In genomic region chr6:99613705-99614429, GRCh38 we compare ENCODE assay signal across 8 cellular contexts. TPM values are rescaled to one million over a fixed set of nuclear protein-coding genes. Genes with fewer than 3 reads are reported as not detected.
DNase-seq lines count a peak whose midpoint lies in the region; ATAC-seq, FAIRE-seq and TF ChIP-seq lines count a peak whose summit lies in the region.

No MANE protein-coding gene starts in this region.

- H3K9ac ChIP-seq in HepG2 (ENCODE audit: insufficient read depth, low read depth, low read length), result no peak overlapping the region

- H3K27me3 ChIP-seq in ascending aorta (peaks cover 26% of the 10 kb centered on the region), HepG2 (ENCODE audit: control insufficient read depth in 1 of 2, insufficient read depth in 2 of 2, low read length in 2 of 2) (peaks cover 3 to 22% of the 10 kb centered on the region in 2 experiments; a peak in 3 of 5 replicates), thyroid gland (peaks cover 66% of the 10 kb centered on the region)

- TF ChIP-seq CTCF in ascending aorta (IDR thresholded peaks at IDR 0.05), result no peak
- no peak for TF ChIP-seq CTCF in HepG2 (CRISPR knock-in tag; IDR thresholded peaks at IDR 0.05)
- TF ChIP-seq CTCF in thyroid gland (IDR thresholded peaks at IDR 0.05), result no peak

- H3K9me3 ChIP-seq in ascending aorta, result no peaks in the 10 kb centered on the region
- no peaks in the 10 kb centered on the region for H3K9me3 ChIP-seq in HepG2 (ENCODE audit: low read length)
- no peaks in the 10 kb centered on the region for H3K9me3 ChIP-seq in thyroid gland

- H3K4me3 Mint-ChIP-seq in activated CD4-positive, alpha-beta T cell treated with anti-CD3 and anti-CD28 coated beads, Interleukin-2, amount 10 ng/mL, durations not matched to agents 24 days and 14 days, result peak overlapping the region; percentile 55

- peak; percentile 77 for DNase-seq in activated CD4-positive, alpha-beta T cell treated with anti-CD3 and anti-CD28 coated beads, Interleukin-2, amount 10 ng/mL, durations not matched to agents 24 days and 14 days
- no peak for DNase-seq in activated CD4-positive, alpha-beta T cell treated with anti-CD3 and anti-CD28 coated beads for 1 hour
- DNase-seq in NCI-H128 (lab: John Stamatoyannopoulos, UW; ENCODE audit: unreplicated experiment), result peak; percentile 26
- no peak for DNase-seq in ascending aorta (ENCODE audit: low spot score in 2 of 2)
- DNase-seq in HepG2 (ENCODE audit: low spot score), result no peak
- DNase-seq in thyroid gland, result no peak
- no peak for DNase-seq in Ammon's horn (ENCODE audit: low spot score)

- TF ChIP-seq POLR2A in HepG2 (IDR thresholded peaks at IDR 0.05; ENCODE audit: insufficient read depth in 1 of 2, low read depth in 2 of 2, low read length in 2 of 2), result no peak
- TF ChIP-seq POLR2A in thyroid gland (IDR thresholded peaks at IDR 0.05), result no peak

- H3K4me1 Mint-ChIP-seq in activated CD4-positive, alpha-beta T cell treated with anti-CD3 and anti-CD28 coated beads, Interleukin-2, amount 10 ng/mL, durations not matched to agents 24 days and 14 days, result peaks cover 31% of the 10 kb centered on the region

- TF ChIP-seq RAD21 in HepG2 (CRISPR knock-in tag; IDR thresholded peaks at IDR 0.05), result no peak

- CTCF ChIA-PET in HepG2 (lab: Yijun Ruan, JAX; ENCODE audit: low intra/inter-chr PET ratio, low total read pairs), result no interaction called here

- H3K9me3 Mint-ChIP-seq in activated CD4-positive, alpha-beta T cell treated with anti-CD3 and anti-CD28 coated beads, Interleukin-2, amount 10 ng/mL, durations not matched to agents 24 days and 14 days, result peaks cover 16% of the 10 kb centered on the region

- in situ Hi-C loops in HepG2 (cut with HindIII; ENCODE audit: extremely low pct_ligation_motif_present, low pct_unique_long_range_greater_than_20kb), result no loop called here

- no peak for FAIRE-seq in HepG2 (lab: Jason Lieb, UNC)

- intact Hi-C loops in activated CD4-positive, alpha-beta T cell treated with anti-CD3 and anti-CD28 coated beads, Interleukin-2, amount 10 ng/mL, durations not matched to agents 24 days and 14 days (cut with micrococcal nuclease), result loop anchor here (5.0 kb wide), 1 partner anchor 1788 kb away; no protein-coding TSS in a partner anchor
- intact Hi-C loops in ascending aorta (cut with DNase I), result loop anchor here (10.0 kb wide), 1 partner anchor 789 kb away; no protein-coding TSS in a partner anchor
- intact Hi-C loops in HepG2 (cut with micrococcal nuclease; ENCODE audit: unreplicated experiment), result no loop called here
- intact Hi-C loops in thyroid gland (cut with DNase I), result no loop called here

- H3K36me3 Mint-ChIP-seq in activated CD4-positive, alpha-beta T cell treated with anti-CD3 and anti-CD28 coated beads, Interleukin-2, amount 10 ng/mL, durations not matched to agents 24 days and 14 days (ENCODE audit: low read depth), result peaks cover 3% of the 10 kb centered on the region

- TF ChIP-seq EP300 in HepG2 (IDR thresholded peaks at IDR 0.05; ENCODE audit: low read depth in 2 of 2, low read length in 2 of 2) (no peak), HepG2 (CRISPR knock-in tag; IDR thresholded peaks at IDR 0.05; ENCODE audit: borderline replicate concordance) (no peak)

- peaks cover 73% of the 10 kb centered on the region for H3K27me3 Mint-ChIP-seq in activated CD4-positive, alpha-beta T cell treated with anti-CD3 and anti-CD28 coated beads, Interleukin-2, amount 10 ng/mL, durations not matched to agents 24 days and 14 days

- H3K36me3 ChIP-seq in ascending aorta, result no peaks in the 10 kb centered on the region
- H3K36me3 ChIP-seq in HepG2 (replicated peaks in 1 of 2; ENCODE audit: control insufficient read depth in 1 of 2, insufficient read depth in 2 of 2, low read length in 2 of 2), result no peaks in the 10 kb centered on the region
- H3K36me3 ChIP-seq in thyroid gland, result no peaks in the 10 kb centered on the region

- POLR2A ChIA-PET in HepG2 (lab: Yijun Ruan, JAX), result no interaction called here

- peak; percentile 54 for ATAC-seq in HG02588 (IDR thresholded peaks at IDR 0.05; ENCODE audit: unreplicated experiment)
- ATAC-seq in HepG2, result peak; percentile 61

- BruUV-seq in HepG2 (replicated peaks; lab: Mats Ljungman, UMichigan), result no TSS peak

- peaks cover 6 to 15% of the 10 kb centered on the region in 2 donors for H3K4me1 ChIP-seq in ascending aorta
- peaks cover 6% of the 10 kb centered on the region; the same call in 1 of the 2 replicates for H3K4me1 ChIP-seq in HepG2 (ENCODE audit: insufficient read depth, low read length)
- H3K4me1 ChIP-seq in thyroid gland, result peaks cover 20 to 26% of the 10 kb centered on the region in 2 donors

- H3K4me2 ChIP-seq in HepG2 (ENCODE audit: low read depth, low read length), result peak overlapping the region; percentile 74

- no peaks in the 10 kb centered on the region for H3K79me2 ChIP-seq in HepG2 (ENCODE audit: insufficient read depth, low read length)

- no peak overlapping the region for H2AFZ ChIP-seq in HepG2 (ENCODE audit: low read length)

- H3K4me3 ChIP-seq in ascending aorta, result peak overlapping the region; percentile 55 to 65
- peak overlapping the region; percentile 20 to 60 (median 43); a peak in 4 of 6 replicates for H3K4me3 ChIP-seq in HepG2 (replicated peaks in 1 of 3; ENCODE audit: insufficient read depth in 1 of 3, low read depth in 2 of 3, low read length in 3 of 3)
- H3K4me3 ChIP-seq in thyroid gland (replicated peaks in 1 of 3), result peak overlapping the region in 2 of 3 donors; percentile 16 to 39

- H3K27ac Mint-ChIP-seq in activated CD4-positive, alpha-beta T cell treated with anti-CD3 and anti-CD28 coated beads, Interleukin-2, amount 10 ng/mL, durations not matched to agents 24 days and 14 days, result no peak overlapping the region

- no peaks in the 10 kb centered on the region for H4K20me1 ChIP-seq in HepG2 (ENCODE audit: insufficient read depth, low read length)

- H3K27ac ChIP-seq in ascending aorta, result no peak overlapping the region
- H3K27ac ChIP-seq in HepG2 (ENCODE audit: extremely low read length, insufficient read depth, low read length), result no peak overlapping the region
- no peak overlapping the region for H3K27ac ChIP-seq in thyroid gland

- WGBS in HepG2 (ENCODE audit: low lambda C conversion rate), result 69% methylated on average over 34 of the region's 82 CpGs
- 0% methylated on average over 2 to 10 of the region's 82 CpGs for WGBS in thyroid gland, 2 donors

RNA-seq across cellular contexts. Expression of gene PRDM13, which starts 7.2 kb away (rescaled TPM):
- 0.05 TPM in 1 of 2 replicates, not detected in the other for total RNA-seq in activated CD4-positive, alpha-beta T cell treated with anti-CD3 and anti-CD28 coated beads, Interleukin-2, amount 10 ng/mL, durations not matched to agents 24 days and 14 days
- total RNA-seq in ascending aorta (not detected), HepG2 (2016; rRNA removed; fragmentation: Illumina TruSeq; extraction: Trizol) (not detected in 2 replicates), thyroid gland (not detected)
- total RNA-seq in HepG2 (2016; cell fraction: cytosol; rRNA removed; fragmentation: Illumina TruSeq; extraction: Trizol; ENCODE audit: low read depth), result not detected in 2 replicates
- total RNA-seq in HepG2 (2016; cell fraction: insoluble cytoplasmic fraction; rRNA removed; fragmentation: Illumina TruSeq; extraction: Trizol), result not detected in 2 replicates
- total RNA-seq in HepG2 (2016; cell fraction: membrane; rRNA removed; fragmentation: Illumina TruSeq; extraction: Trizol), result not detected in 2 replicates
- not detected in 2 replicates for total RNA-seq in HepG2 (2016; cell fraction: nucleus; rRNA removed; fragmentation: Illumina TruSeq; extraction: Trizol)
- polyA plus RNA-seq in HepG2 (2011; rRNA removed), result not detected in 2 replicates
- not detected in 2 replicates for polyA plus RNA-seq in HepG2 (2011; cell fraction: cytosol; rRNA removed)
- polyA plus RNA-seq in HepG2 (2011; cell fraction: nucleus; rRNA removed), result not detected in 2 replicates
- not detected in 2 replicates for polyA plus RNA-seq in HepG2 (2012)
- polyA plus RNA-seq in HepG2 (2016; cell fraction: cytosol; fragmentation: Illumina TruSeq; extraction: Trizol; ENCODE audit: low read depth), result not detected in 2 replicates
- polyA plus RNA-seq in HepG2 (2016; cell fraction: insoluble cytoplasmic fraction; fragmentation: Illumina TruSeq; extraction: Trizol; ENCODE audit: low read depth), result not detected in 2 replicates
- not detected in 2 replicates for polyA plus RNA-seq in HepG2 (2016; cell fraction: membrane; fragmentation: Illumina TruSeq; extraction: Trizol; ENCODE audit: low read depth)
- polyA plus RNA-seq in HepG2 (2016; cell fraction: nucleus; fragmentation: Illumina TruSeq; extraction: Trizol; ENCODE audit: insufficient read depth, low read depth), result not detected in 2 replicates
- not detected in 2 replicates for polyA minus RNA-seq in HepG2 (2011; rRNA and poly(A)+ RNA removed; ENCODE audit: low replicate concordance)
- polyA minus RNA-seq in HepG2 (2011; cell fraction: cytosol; rRNA and poly(A)+ RNA removed), result not detected in 2 replicates
- polyA minus RNA-seq in HepG2 (2011; cell fraction: nucleus; rRNA and poly(A)+ RNA removed), result not detected in 2 replicates

RNA-seq across cellular contexts. Expression of gene CCNC, which starts 45.4 kb away (rescaled TPM):
- 49.6 and 56.0 TPM in 2 replicates for total RNA-seq in activated CD4-positive, alpha-beta T cell treated with anti-CD3 and anti-CD28 coated beads, Interleukin-2, amount 10 ng/mL, durations not matched to agents 24 days and 14 days
- 29.9 TPM for total RNA-seq in ascending aorta
- 141 and 193 TPM in 2 replicates for total RNA-seq in HepG2 (2016; rRNA removed; fragmentation: Illumina TruSeq; extraction: Trizol)
- total RNA-seq in HepG2 (2016; cell fraction: cytosol; rRNA removed; fragmentation: Illumina TruSeq; extraction: Trizol; ENCODE audit: low read depth), result 24.4 and 26.9 TPM in 2 replicates
- 140 and 194 TPM in 2 replicates for total RNA-seq in HepG2 (2016; cell fraction: insoluble cytoplasmic fraction; rRNA removed; fragmentation: Illumina TruSeq; extraction: Trizol)
- total RNA-seq in HepG2 (2016; cell fraction: membrane; rRNA removed; fragmentation: Illumina TruSeq; extraction: Trizol), result 89.1 and 99.1 TPM in 2 replicates
- total RNA-seq in HepG2 (2016; cell fraction: nucleus; rRNA removed; fragmentation: Illumina TruSeq; extraction: Trizol), result 88.9 and 101 TPM in 2 replicates
- 53.4 and 69.6 TPM in 2 replicates for polyA plus RNA-seq in HepG2 (2011; rRNA removed)
- polyA plus RNA-seq in HepG2 (2011; cell fraction: cytosol; rRNA removed), result 22.1 and 38.1 TPM in 2 replicates
- 17.7 and 42.9 TPM in 2 replicates for polyA plus RNA-seq in HepG2 (2011; cell fraction: nucleus; rRNA removed)
- 56.6 and 63.3 TPM in 2 replicates for polyA plus RNA-seq in HepG2 (2012)
- 20.7 and 21.4 TPM in 2 replicates for polyA plus RNA-seq in HepG2 (2016; cell fraction: cytosol; fragmentation: Illumina TruSeq; extraction: Trizol; ENCODE audit: low read depth)
- polyA plus RNA-seq in HepG2 (2016; cell fraction: insoluble cytoplasmic fraction; fragmentation: Illumina TruSeq; extraction: Trizol; ENCODE audit: low read depth), result 149 and 172 TPM in 2 replicates
- polyA plus RNA-seq in HepG2 (2016; cell fraction: membrane; fragmentation: Illumina TruSeq; extraction: Trizol; ENCODE audit: low read depth), result 63.5 and 64.0 TPM in 2 replicates
- polyA plus RNA-seq in HepG2 (2016; cell fraction: nucleus; fragmentation: Illumina TruSeq; extraction: Trizol; ENCODE audit: insufficient read depth, low read depth), result 118 TPM in 2 replicates
- 62.2 and 83.8 TPM in 2 replicates for polyA minus RNA-seq in HepG2 (2011; rRNA and poly(A)+ RNA removed; ENCODE audit: low replicate concordance)
- polyA minus RNA-seq in HepG2 (2011; cell fraction: cytosol; rRNA and poly(A)+ RNA removed), result 48.7 and 53.6 TPM in 2 replicates
- 59.1 and 72.4 TPM in 2 replicates for polyA minus RNA-seq in HepG2 (2011; cell fraction: nucleus; rRNA and poly(A)+ RNA removed)
- 100 to 1,000 TPM in 1 of 4 donors, 10 to 100 TPM in 3; 74.2 to 393 (median 92.2) TPM for total RNA-seq in thyroid gland

Comparison
In these comparisons a context has a peak if more than half of its experiments do, and no peak if none do; other contexts are left out.
1. DNase-seq: peak in activated CD4-positive, alpha-beta T cell treated with anti-CD3 and anti-CD28 coated beads, Interleukin-2, amount 10 ng/mL, durations not matched to agents 24 days and 14 days (single experiment) and NCI-H128 (single experiment); none in activated CD4-positive, alpha-beta T cell treated with anti-CD3 and anti-CD28 coated beads for 1 hour (single experiment), ascending aorta (0 of 2), HepG2 (single experiment), thyroid gland (0 of 2) and Ammon's horn (single experiment).
2. intact Hi-C loops: an anchor here in activated CD4-positive, alpha-beta T cell treated with anti-CD3 and anti-CD28 coated beads, Interleukin-2, amount 10 ng/mL, durations not matched to agents 24 days and 14 days (5.0 kb wide) and ascending aorta (10.0 kb wide); none called in HepG2 and thyroid gland.
3. Peak in every context shown above with its lines, with median percentiles within 50 percentile points of each other: H3K4me3 ChIP-seq.